In the genomic region with DNA sequence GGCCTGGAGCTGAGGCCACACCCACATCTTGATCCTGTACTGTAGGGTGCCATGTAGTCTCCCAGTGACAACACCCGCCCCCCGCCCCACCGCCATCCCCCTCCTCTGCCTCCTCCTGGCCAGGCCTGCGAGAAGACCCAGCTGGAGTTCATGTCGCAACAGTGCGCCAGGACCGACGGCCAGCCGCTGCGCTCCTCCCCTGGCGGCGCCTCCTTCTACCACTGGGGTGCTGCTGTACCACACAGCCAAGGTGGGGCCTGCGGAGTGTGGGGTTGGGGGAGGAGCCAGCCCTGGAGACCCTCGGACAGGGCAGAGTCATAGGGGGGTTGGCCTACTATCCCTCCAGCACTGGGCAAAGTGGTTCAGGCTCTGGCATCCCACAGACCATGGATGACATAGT, we compare ENCODE assay signal across 20 cellular contexts.
"Had no signal": no experiment of that assay in that cellular context is flagged by ENCODE, and none has a peak within 500 bp of the region (broad histone marks: within the 10 kb centered on the region; RNA-seq: fewer than 3 reads in every experiment).

No MANE protein-coding gene starts in this region.

- FAIRE-seq: RCC 7860 had no signal

- DNase-seq: Karpas-422, KG1, MG63, NCI-H1092 treated with DMSO at 0.1 percent for 48 hours, NCI-H1436, NCI-H187, NCI-H2029, NCI-H2081 treated with DMSO at 0.1 percent for 48 hours, NCI-H2171, NCI-H226, NCI-H446, NCI-H510A, NCI-H524 treated with DMSO at 0.1 percent for 48 hours, NCI-H69, NCI-H774, SHP77, T-helper 1 cell had no signal

- H3K27ac ChIP-seq: RWPE1 had no signal

- H3K36me3 ChIP-seq: MG63 had no signal

- H3K27me3 ChIP-seq: MG63 had no signal

- H3K9me3 ChIP-seq: MG63 had no signal

- ATAC-seq: SK-N-SH treated with all-trans-retinoic acid at 6 μM for 48 hours had no signal

- H3K4me3 ChIP-seq: MG63 had no signal
